In genomic region chr7:121546632-121547340, GRCh38 we compare ENCODE assay signal across 16 cellular contexts.
A peak's percentile ranks its signal among the peaks of the same experiment; 100 is the strongest.
DNase-seq lines count a peak whose midpoint lies in the region; ATAC-seq and TF ChIP-seq lines count a peak whose summit lies in the region.
"Had no signal": no experiment of that assay in that cellular context is flagged by ENCODE, and none has a peak within 500 bp of the region (broad histone marks: within the 10 kb centered on the region; RNA-seq: fewer than 3 reads in every experiment).

No MANE protein-coding gene starts in this region.

- peaks cover 28% of the 10 kb centered on the region for H3K36me3 Mint-ChIP-seq in activated CD8-positive, alpha-beta memory T cell treated with anti-CD3 and anti-CD28 coated beads, Interleukin-2, amount 10 ng/mL, durations not matched to agents 7 days and 5 days
- H3K36me3 Mint-ChIP-seq: CD4-positive, CD25-positive, alpha-beta regulatory T cell had no signal

- no peak for ATAC-seq in activated CD8-positive, alpha-beta memory T cell treated with anti-CD3 and anti-CD28 coated beads, Interleukin-2, amount 10 ng/mL, durations not matched to agents 7 days and 5 days
- ATAC-seq in SK-N-SH treated with all-trans-retinoic acid at 6 μM for 48 hours (no peak), HG03342 (IDR thresholded peaks at IDR 0.05; ENCODE audit: unreplicated experiment) (no peak)

- H2AFZ ChIP-seq in hepatocyte, result peak overlapping the region; percentile 0

- CTCF ChIA-PET in activated CD8-positive, alpha-beta memory T cell treated with anti-CD3 and anti-CD28 coated beads, Interleukin-2, amount 10 ng/mL, durations not matched to agents 7 days and 5 days (lab: Charles Lee), result interaction anchor here (1.1 to 3.8 kb wide), 13 partner anchors 16 to 448 kb away, joined by 3 to 63 read pairs (median 7); partner anchors contain the start of genes FAM3C and WNT16

- H3K4me1 Mint-ChIP-seq in activated CD8-positive, alpha-beta memory T cell treated with anti-CD3 and anti-CD28 coated beads, Interleukin-2, amount 10 ng/mL, durations not matched to agents 7 days and 5 days, result peaks cover 46% of the 10 kb centered on the region
- H3K4me1 Mint-ChIP-seq: CD4-positive, CD25-positive, alpha-beta regulatory T cell had no signal

- no peaks in the 10 kb centered on the region for H3K9me2 ChIP-seq in hepatocyte (replicated peaks; ENCODE audit: insufficient read depth)

- peak overlapping the region; percentile 56 for H3K27ac Mint-ChIP-seq in activated CD8-positive, alpha-beta memory T cell treated with anti-CD3 and anti-CD28 coated beads, Interleukin-2, amount 10 ng/mL, durations not matched to agents 7 days and 5 days
- H3K27ac Mint-ChIP-seq: CD4-positive, CD25-positive, alpha-beta regulatory T cell; effector memory CD8-positive, alpha-beta T cell; progenitor cell of endocrine pancreas had no signal

- H3K9me3 ChIP-seq in hepatocyte (ENCODE audit: low read depth), result no peaks in the 10 kb centered on the region
- H3K9me3 ChIP-seq in right atrium auricular region, result no peaks in the 10 kb centered on the region
- H3K9me3 ChIP-seq: Peyer's patch, thoracic aorta had no signal

- WGBS in hepatocyte (ENCODE audit: low lambda C conversion rate, missing lambda C conversion rate), result 70% methylated on average over 4 of the region's 4 CpGs

- peaks cover 8% of the 10 kb centered on the region for H3K9me3 Mint-ChIP-seq in activated CD8-positive, alpha-beta memory T cell treated with anti-CD3 and anti-CD28 coated beads, Interleukin-2, amount 10 ng/mL, durations not matched to agents 7 days and 5 days (ENCODE audit: low read depth)
- H3K9me3 Mint-ChIP-seq: CD4-positive, CD25-positive, alpha-beta regulatory T cell; effector memory CD8-positive, alpha-beta T cell had no signal

- no peaks in the 10 kb centered on the region for H3K79me2 ChIP-seq in hepatocyte

- no peaks in the 10 kb centered on the region for H4K20me1 ChIP-seq in hepatocyte (ENCODE audit: insufficient read depth, poor library complexity, severe bottlenecking)

- H3K4me2 ChIP-seq in hepatocyte, result peak overlapping the region; percentile 57

- no peak for TF ChIP-seq CTCF in hepatocyte (IDR thresholded peaks at IDR 0.05; ENCODE audit: poor library complexity)
- no peak for TF ChIP-seq CTCF in right atrium auricular region (IDR thresholded peaks at IDR 0.05)

- no peaks in the 10 kb centered on the region for H3K36me3 ChIP-seq in hepatocyte (replicated peaks; ENCODE audit: insufficient read depth, low read depth)
- no peaks in the 10 kb centered on the region for H3K36me3 ChIP-seq in right atrium auricular region
- H3K36me3 ChIP-seq: Peyer's patch, thoracic aorta had no signal

- no peaks in the 10 kb centered on the region for H3K27me3 Mint-ChIP-seq in activated CD8-positive, alpha-beta memory T cell treated with anti-CD3 and anti-CD28 coated beads, Interleukin-2, amount 10 ng/mL, durations not matched to agents 7 days and 5 days
- H3K27me3 Mint-ChIP-seq: effector memory CD8-positive, alpha-beta T cell; progenitor cell of endocrine pancreas had no signal

- H3K27me3 ChIP-seq in hepatocyte, result no peaks in the 10 kb centered on the region
- H3K27me3 ChIP-seq in right atrium auricular region, result no peaks in the 10 kb centered on the region
- H3K27me3 ChIP-seq: Peyer's patch had no signal

- no peak for DNase-seq in activated CD8-positive, alpha-beta memory T cell treated with anti-CD3 and anti-CD28 coated beads, Interleukin-2, amount 10 ng/mL, durations not matched to agents 7 days and 5 days
- DNase-seq in activated CD8-positive, alpha-beta memory T cell treated with anti-CD3 and anti-CD28 coated beads, Interleukin-2, amount 50 U/mL, for 48 hours, result no peak
- DNase-seq in hepatocyte (ENCODE audit: low spot score) (no peak), hippocampal formation (lab: John Stamatoyannopoulos, UW) (no peak), right atrium auricular region (ENCODE audit: low spot score) (no peak)
- no peak for DNase-seq in activated naive CD4-positive, alpha-beta T cell (lab: John Stamatoyannopoulos, UW)
- DNase-seq: islet precursor cell, Peyer's patch had no signal

- H3K4me3 ChIP-seq in hepatocyte, result no peak overlapping the region
- no peak overlapping the region for H3K4me3 ChIP-seq in right atrium auricular region
- H3K4me3 ChIP-seq: lung, Peyer's patch, thoracic aorta had no signal

- peak overlapping the region; percentile 3 for H3K27ac ChIP-seq in hepatocyte
- H3K27ac ChIP-seq in right atrium auricular region, result no peak overlapping the region
- H3K27ac ChIP-seq: Peyer's patch, thoracic aorta had no signal

- no peak overlapping the region for H3K4me3 Mint-ChIP-seq in activated CD8-positive, alpha-beta memory T cell treated with anti-CD3 and anti-CD28 coated beads, Interleukin-2, amount 10 ng/mL, durations not matched to agents 7 days and 5 days
- H3K4me3 Mint-ChIP-seq: CD4-positive, CD25-positive, alpha-beta regulatory T cell; effector memory CD8-positive, alpha-beta T cell; naive thymus-derived CD4-positive, alpha-beta T cell had no signal

- H3K4me1 ChIP-seq in hepatocyte (ENCODE audit: insufficient read depth), result peaks cover 10% of the 10 kb centered on the region
- no peaks in the 10 kb centered on the region for H3K4me1 ChIP-seq in right atrium auricular region

TF ChIP-seq in SK-N-SH treated with all-trans-retinoic acid at 6 μM for 48 hours, 23 proteins besides CTCF, POLR2A, EP300 and RAD21:
- no peak for TF ChIP-seq SNAI2 (CRISPR knock-in tag; IDR thresholded peaks at IDR 0.05)
- TF ChIP-seq ZNF8 (CRISPR knock-in tag; IDR thresholded peaks at IDR 0.05), result peak; percentile 35; the same call in 1 of the 2 replicates
- TF ChIP-seq ZNF70 (CRISPR knock-in tag; IDR thresholded peaks at IDR 0.05), result no peak
- no peak for TF ChIP-seq CSDC2 (CRISPR knock-in tag; IDR thresholded peaks at IDR 0.05)
TF ChIP-seq in SK-N-SH treated with all-trans-retinoic acid at 6 μM for 48 hours: peak in this region for 1.
